Comparison of ENCODE assay signal across 15 cellular contexts in the genomic region with DNA sequence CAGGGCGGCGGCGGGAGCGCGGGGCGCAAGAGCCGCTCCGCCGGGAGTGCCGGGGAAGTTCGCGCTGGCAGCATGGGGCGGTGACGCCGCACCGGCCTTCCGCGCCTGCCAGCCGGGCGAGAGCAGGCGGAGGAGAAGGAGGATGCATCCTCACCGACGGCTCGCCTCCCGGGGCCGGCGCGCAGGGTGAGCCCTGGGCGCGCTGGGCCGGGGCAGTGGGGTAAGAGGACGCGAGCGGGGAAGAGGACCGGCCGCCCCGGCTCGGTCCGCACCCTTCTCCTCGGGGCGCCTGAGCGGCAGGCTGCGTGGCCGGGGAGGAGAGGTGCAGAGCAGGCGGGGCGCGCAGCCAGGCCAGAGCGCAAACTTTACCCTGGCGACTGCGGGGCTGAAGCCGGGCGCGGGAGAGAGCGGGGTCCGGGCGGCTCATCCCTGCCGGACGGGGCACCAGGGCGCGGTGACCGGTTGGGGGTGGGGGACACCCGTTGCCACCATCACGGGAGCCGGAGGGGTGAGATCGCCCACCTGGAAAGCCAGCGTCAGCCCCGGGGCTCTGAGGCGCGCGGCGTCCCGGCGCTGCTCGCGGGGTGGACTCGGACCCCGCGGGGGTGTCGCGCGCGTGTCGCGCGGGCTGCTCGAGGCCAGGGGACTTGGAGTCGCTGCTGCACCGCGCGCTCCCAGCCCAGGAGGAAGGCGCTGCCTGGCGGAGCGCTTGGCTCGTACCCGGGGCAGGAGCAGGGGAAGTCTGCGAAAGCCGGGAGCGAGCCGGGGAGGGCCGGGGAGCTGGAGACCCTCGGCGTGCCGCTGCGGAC. TPM values are rescaled to one million over a fixed set of nuclear protein-coding genes. Genes with fewer than 3 reads are reported as not detected.
A peak's percentile ranks its signal among the peaks of the same experiment; 100 is the strongest.
DNase-seq lines count a peak whose midpoint lies in the region; ATAC-seq and TF ChIP-seq lines count a peak whose summit lies in the region.
"Had no signal": no experiment of that assay in that cellular context is flagged by ENCODE, and none has a peak within 500 bp of the region (broad histone marks: within the 10 kb centered on the region; RNA-seq: fewer than 3 reads in every experiment).

No MANE protein-coding gene starts in this region.

- no peaks in the 10 kb centered on the region for H3K79me2 ChIP-seq in smooth muscle cell (ENCODE audit: low read depth)

- no peaks in the 10 kb centered on the region for H3K4me1 ChIP-seq in RWPE2 (ENCODE audit: insufficient read depth, poor library complexity, severe bottlenecking)
- H3K4me1 ChIP-seq in iPS-15b (ENCODE audit: control insufficient read depth, insufficient read depth, low read length) = peaks cover 13% of the 10 kb centered on the region
- H3K4me1 ChIP-seq in smooth muscle cell (ENCODE audit: low read depth) = no peaks in the 10 kb centered on the region

- H3K4me3 ChIP-seq in RWPE2 (ENCODE audit: severe bottlenecking) (no peak overlapping the region), iPS-15b (ENCODE audit: low read depth, low read length) (peak overlapping the region; percentile 64), smooth muscle cell (peak overlapping the region; percentile 44)

- 2% methylated on average over 58 of the region's 104 CpGs for WGBS in smooth muscle cell (ENCODE audit: low lambda C conversion rate)

- peak overlapping the region; percentile 91 for H3K4me2 ChIP-seq in smooth muscle cell

- no peaks in the 10 kb centered on the region for H3K36me3 ChIP-seq in RWPE2 (ENCODE audit: low read depth)
- H3K36me3 ChIP-seq in iPS-15b (ENCODE audit: control insufficient read depth, insufficient read depth, low read length) = no peaks in the 10 kb centered on the region
- H3K36me3 ChIP-seq in smooth muscle cell (ENCODE audit: low read depth) = no peaks in the 10 kb centered on the region

- ATAC-seq in RWPE2 (ENCODE audit: low read depth) (peak; percentile 24; the same call in 1 of the 3 replicates), GM18907 (IDR thresholded peaks at IDR 0.05; ENCODE audit: unreplicated experiment) (no peak), left lobe of liver (no peak)
- ATAC-seq: HCT116 had no signal

- H3K9ac ChIP-seq in iPS-15b (ENCODE audit: low read depth, low read length) (peak overlapping the region; percentile 76), smooth muscle cell (ENCODE audit: low read depth) (no peak overlapping the region)

- no peak overlapping the region for H3K27ac ChIP-seq in RWPE2 (ENCODE audit: poor library complexity, severe bottlenecking)
- no peak overlapping the region for H3K27ac ChIP-seq in smooth muscle cell (ENCODE audit: low read depth)
- H3K27ac ChIP-seq: RWPE1 had no signal

- TF ChIP-seq CTCF in RWPE2 (IDR thresholded peaks at IDR 0.05; ENCODE audit: poor library complexity, severe bottlenecking) (no peak), smooth muscle cell (IDR thresholded peaks at IDR 0.05; ENCODE audit: borderline replicate concordance, insufficient read depth, poor library complexity, severe bottlenecking) (no peak)

- peak overlapping the region; percentile 43 for H2AFZ ChIP-seq in smooth muscle cell (ENCODE audit: low read depth)

- no peaks in the 10 kb centered on the region for H3F3A ChIP-seq in smooth muscle cell (ENCODE audit: low read depth)

- peak; percentile 27 for DNase-seq in NCI-H748 (lab: John Stamatoyannopoulos, UW; ENCODE audit: unreplicated experiment)
- DNase-seq in NCI-H748 treated with DMSO at 0.1 percent for 48 hours (lab: John Stamatoyannopoulos, UW) = no peak
- DNase-seq in RWPE2 (ENCODE audit: low spot score) = no peak
- no peak for DNase-seq in smooth muscle cell (lab: John Stamatoyannopoulos, UW; ENCODE audit: unreplicated experiment)
- DNase-seq in NCI-H774 (lab: John Stamatoyannopoulos, UW) = no peak
- no peak for DNase-seq in left lobe of liver (ENCODE audit: low spot score)
- DNase-seq: activated T-cell treated with anti-CD3 and anti-CD28 coated beads, Interleukin-2, amount 50 U/mL, for 1 hour; AML-193; aorta; immature natural killer cell; stimulated activated naive CD4-positive, alpha-beta T cell had no signal

- H3K27me3 ChIP-seq in RWPE2 (ENCODE audit: insufficient read depth, poor library complexity, severe bottlenecking) = peaks cover 68% of the 10 kb centered on the region
- H3K27me3 ChIP-seq in iPS-15b (ENCODE audit: control insufficient read depth, insufficient read depth, low read length) = peaks cover 34% of the 10 kb centered on the region
- H3K27me3 ChIP-seq in smooth muscle cell (ENCODE audit: low read depth) = peaks cover 64% of the 10 kb centered on the region

- no peaks in the 10 kb centered on the region for H3K9me3 ChIP-seq in RWPE2 (ENCODE audit: severe bottlenecking)
- H3K9me3 ChIP-seq in iPS-15b (ENCODE audit: control insufficient read depth, insufficient read depth, low read length) = no peaks in the 10 kb centered on the region
- no peaks in the 10 kb centered on the region for H3K9me3 ChIP-seq in smooth muscle cell (replicated peaks; ENCODE audit: low read depth)

- H4K20me1 ChIP-seq in smooth muscle cell (ENCODE audit: low read depth) = no peaks in the 10 kb centered on the region

RNA-seq across cellular contexts. Expression of a gene that starts 0.5 kb away (rescaled TPM):
- total RNA-seq in smooth muscle cell (0.27 and 0.40 TPM in 2 replicates), left lobe of liver (0.25 TPM)
- polyA plus RNA-seq in smooth muscle cell = 0.47 TPM in 1 of 2 replicates, not detected in the other
- total RNA-seq: aorta had no signal
- polyA plus RNA-seq: aorta, immature natural killer cell had no signal
